Comparison of ENCODE assay signal across 33 cellular contexts in genomic region chr9:98784855-98785254, GRCh38. TPM values are rescaled to one million over a fixed set of nuclear protein-coding genes. Genes with fewer than 3 reads are reported as not detected.
"Had no signal": no experiment of that assay in that cellular context is flagged by ENCODE, and none has a peak within 500 bp of the region (broad histone marks: within the 10 kb centered on the region; RNA-seq: fewer than 3 reads in every experiment).

No MANE protein-coding gene starts in this region.

- H3K4me1 ChIP-seq: adrenal gland, body of pancreas, breast epithelium had no signal

- H3K27me3 Mint-ChIP-seq: activated B cell treated with CpG ODN at 0.5 μM for 24 hours; activated CD4-positive, alpha-beta memory T cell treated with anti-CD3 and anti-CD28 coated beads for 36 hours; T-cell; T-helper 17 cell had no signal

- H3K27me3 ChIP-seq: adrenal gland, body of pancreas, breast epithelium, Peyer's patch had no signal

- H3K4me3 ChIP-seq: adrenal gland, body of pancreas, breast epithelium, Peyer's patch had no signal

- H3K9me3 ChIP-seq: adrenal gland, body of pancreas, breast epithelium, Peyer's patch had no signal

- H3K36me3 ChIP-seq: adrenal gland, breast epithelium had no signal

- H3K27ac Mint-ChIP-seq: activated B cell treated with CpG ODN at 0.5 μM for 24 hours; activated CD4-positive, alpha-beta memory T cell treated with anti-CD3 and anti-CD28 coated beads for 36 hours; activated naive CD4-positive, alpha-beta T cell treated with anti-CD3 and anti-CD28 coated beads for 36 hours; activated naive CD4-positive, alpha-beta T cell treated with anti-CD3 and anti-CD28 coated beads, Interleukin-2, amount 50 U/mL, for 72 hours; activated T-helper 1 cell treated with anti-CD3 and anti-CD28 coated beads, Interleukin-12 subunit alpha, Interleukin-12 subunit beta, Interleukin-2, Interleukin-4 antibody, amounts not matched to agents 30 ng/mL and 10 ng/mL and 1 ng/mL, durations not matched to agents 14 hours and 24 hours and 36 hours; T-cell; T-helper 17 cell had no signal

- H3K4me3 Mint-ChIP-seq: activated B cell treated with CpG ODN at 0.5 μM for 24 hours; activated CD4-positive, alpha-beta memory T cell treated with anti-CD3 and anti-CD28 coated beads for 36 hours; activated naive CD4-positive, alpha-beta T cell treated with anti-CD3 and anti-CD28 coated beads for 36 hours; activated T-cell treated with anti-CD3 and anti-CD28 coated beads, Interleukin-2, amount 50 U/mL, for 4 hours; activated T-helper 1 cell treated with anti-CD3 and anti-CD28 coated beads, Interleukin-12 subunit alpha, Interleukin-12 subunit beta, Interleukin-2, Interleukin-4 antibody, amounts not matched to agents 30 ng/mL and 10 ng/mL and 1 ng/mL, durations not matched to agents 14 hours and 24 hours and 36 hours; T-cell; T-helper 17 cell had no signal

- H3K36me3 Mint-ChIP-seq: activated naive CD4-positive, alpha-beta T cell treated with anti-CD3 and anti-CD28 coated beads, Interleukin-2, amount 50 U/mL, for 72 hours had no signal

- DNase-seq: activated B cell treated with CpG ODN at 0.5 μM for 24 hours; activated CD4-positive, alpha-beta memory T cell treated with anti-CD3 and anti-CD28 coated beads for 36 hours; activated CD4-positive, alpha-beta T cell treated with anti-CD3 and anti-CD28 coated beads for 4 hours; activated CD4-positive, alpha-beta T cell treated with anti-CD3 and anti-CD28 coated beads, Interleukin-2, amount 50 U/mL, for 1 hour; activated CD4-positive, CD25-positive, alpha-beta regulatory T cell treated with anti-CD3 and anti-CD28 coated beads, Interleukin-2, amount 50 U/mL, for 72 hours; activated CD8-positive, alpha-beta memory T cell treated with anti-CD3 and anti-CD28 coated beads, Interleukin-2, amount 50 U/mL, for 4 hours; activated gamma-delta T cell treated with Interleukin-2 at 50 U/mL for 16 hours; activated naive CD4-positive, alpha-beta T cell treated with anti-CD3 and anti-CD28 coated beads for 36 hours; activated T-cell treated with anti-CD3 and anti-CD28 coated beads for 4 hours; activated T-cell treated with anti-CD3 and anti-CD28 coated beads, Interleukin-2, amount 50 U/mL, for 4 hours; body of pancreas; Karpas-422; NCI-H1105; NCI-H1417 treated with DMSO at 0.1 percent for 48 hours; NCI-H1930; NCI-H2081 treated with DMSO at 0.1 percent for 48 hours; NCI-H226; NCI-H446 treated with DMSO at 0.1 percent for 48 hours; NCI-H82; NK-92 treated with Interleukin-12 subunit alpha and Interleukin-12 subunit beta, amount 100 ng/mL, for 24 hours; PC-3; RPMI8226; SHP77 treated with DMSO at 0.1 percent for 48 hours; T-cell; T-helper 17 cell; T-helper 9 cell had no signal

- H3K9me3 Mint-ChIP-seq: activated B cell treated with CpG ODN at 0.5 μM for 24 hours; activated CD4-positive, alpha-beta memory T cell treated with anti-CD3 and anti-CD28 coated beads for 36 hours; activated naive CD4-positive, alpha-beta T cell treated with anti-CD3 and anti-CD28 coated beads for 36 hours; activated naive CD4-positive, alpha-beta T cell treated with anti-CD3 and anti-CD28 coated beads, Interleukin-2, amount 50 U/mL, for 72 hours; activated T-cell treated with anti-CD3 and anti-CD28 coated beads, Interleukin-2, amount 50 U/mL, for 4 hours; activated T-helper 1 cell treated with anti-CD3 and anti-CD28 coated beads, Interleukin-12 subunit alpha, Interleukin-12 subunit beta, Interleukin-2, Interleukin-4 antibody, amounts not matched to agents 30 ng/mL and 10 ng/mL and 1 ng/mL, durations not matched to agents 14 hours and 24 hours and 36 hours; T-cell had no signal

- H3K4me1 Mint-ChIP-seq: activated B cell treated with CpG ODN at 0.5 μM for 24 hours, T-cell had no signal

- H3K27ac ChIP-seq: adrenal gland, body of pancreas, Peyer's patch, VCaP had no signal

RNA-seq across cellular contexts. Expression of gene GALNT12, which starts 22.6 kb away (rescaled TPM):
- total RNA-seq: MCF 10A had no signal
